ENCODE assay signal across 26 cellular contexts in genomic region chr4:7607156-7607910, GRCh38.
A peak's percentile ranks its signal among the peaks of the same experiment; 100 is the strongest.
DNase-seq lines count a peak whose midpoint lies in the region; ATAC-seq and TF ChIP-seq lines count a peak whose summit lies in the region.
"Had no signal": no experiment of that assay in that cellular context is flagged by ENCODE, and none has a peak within 500 bp of the region (broad histone marks: within the 10 kb centered on the region; RNA-seq: fewer than 3 reads in every experiment).

No MANE protein-coding gene starts in this region.

- H3K4me3 ChIP-seq in AG10803 (ENCODE audit: low read length), result no peak overlapping the region
- no peak overlapping the region for H3K4me3 ChIP-seq in choroid plexus epithelial cell (ENCODE audit: low read depth, low read length)
- H3K4me3 ChIP-seq: breast epithelium, coronary artery, hepatocyte, Peyer's patch, SJSA1, upper lobe of left lung had no signal

- ATAC-seq in HG03342 (IDR thresholded peaks at IDR 0.05; ENCODE audit: unreplicated experiment) (no peak), HG02840 (IDR thresholded peaks at IDR 0.05; ENCODE audit: low FRiP score, unreplicated experiment) (no peak)

- DNase-seq in AG10803 (ENCODE audit: low read depth) (peak; percentile 73), GM04504 (ENCODE audit: low read depth) (peak; percentile 24), choroid plexus epithelial cell (ENCODE audit: low read depth) (peak; percentile 19), myocyte (ENCODE audit: low read depth) (peak; percentile 10), DMS53 (lab: John Stamatoyannopoulos, UW) (no peak), substantia nigra (lab: John Stamatoyannopoulos, UW) (no peak)
- DNase-seq: activated B cell treated with CpG ODN at 0.5 μM for 24 hours; activated CD4-positive, alpha-beta T cell treated with anti-CD3 and anti-CD28 coated beads, Interleukin-2, amount 50 U/mL, for 1 hour; activated naive CD4-positive, alpha-beta T cell; activated T-cell treated with anti-CD3 and anti-CD28 coated beads, Interleukin-2, amount 50 U/mL, for 48 hours; Calu3; effector memory CD4-positive, alpha-beta T cell; H7; naive thymus-derived CD4-positive, alpha-beta T cell; NCI-H2227 treated with DMSO at 0.1 percent for 48 hours; NCI-H748 treated with DMSO at 0.1 percent for 48 hours; occipital lobe; Peyer's patch; T-helper 1 cell; upper lobe of left lung had no signal

- no peak overlapping the region for H3K27ac ChIP-seq in substantia nigra (ENCODE audit: low read depth, low read length, poor library complexity, severe bottlenecking)
- H3K27ac ChIP-seq: breast epithelium, coronary artery, hepatocyte, Peyer's patch, SJSA1, upper lobe of left lung had no signal

- TF ChIP-seq CTCF in AG10803 (conservative IDR thresholded peaks at IDR 0.05; ENCODE audit: low read length) (no peak), choroid plexus epithelial cell (conservative IDR thresholded peaks at IDR 0.05; ENCODE audit: low read depth, low read length) (no peak)

Comparison
In these comparisons a context has a peak if more than half of its experiments do, and no peak if none do; other contexts are left out.
1. DNase-seq: peak in AG10803 (single experiment), GM04504 (single experiment), choroid plexus epithelial cell (single experiment) and myocyte (single experiment); none in DMS53 (single experiment) and substantia nigra (0 of 49).